15 cellular contexts compared by ENCODE assay signal in genomic region chr11:106827687-106828086, GRCh38.
DNase-seq lines count a peak whose midpoint lies in the region; TF ChIP-seq lines count a peak whose summit lies in the region.
"Had no signal": no experiment of that assay in that cellular context is flagged by ENCODE, and none has a peak within 500 bp of the region (broad histone marks: within the 10 kb centered on the region; RNA-seq: fewer than 3 reads in every experiment).

No MANE protein-coding gene starts in this region.

- H3K4me1 Mint-ChIP-seq in chondrocyte (ENCODE audit: low read depth): no peaks in the 10 kb centered on the region

- H3K4me3 Mint-ChIP-seq in chondrocyte (ENCODE audit: unreplicated experiment): no peak overlapping the region

- intact Hi-C loops in posterior vena cava (cut with DNase I): no loop called here

- DNase-seq in NCI-H2227 (lab: John Stamatoyannopoulos, UW; ENCODE audit: unreplicated experiment) (peak; percentile 0), NCI-H2227 treated with DMSO at 0.1 percent for 48 hours (lab: John Stamatoyannopoulos, UW) (no peak), NB4 (ENCODE audit: low read depth) (peak; percentile 4), chondrocyte (ENCODE audit: low spot score) (peak; percentile 71), posterior vena cava (ENCODE audit: low spot score) (peak; percentile 46), hypothalamus (lab: John Stamatoyannopoulos, UW) (no peak), iPS-NIHi7 (ENCODE audit: extremely low spot score) (no peak)
- DNase-seq: Calu3, NCI-H1092 treated with DMSO at 0.1 percent for 48 hours, NCI-H1436 treated with DMSO at 0.1 percent for 48 hours, NCI-H187 treated with DMSO at 0.1 percent for 48 hours, NCI-H345, NCI-H510A treated with DMSO at 0.1 percent for 48 hours, NCI-H82, SHP77 treated with DMSO at 0.1 percent for 48 hours had no signal

- H3K27me3 Mint-ChIP-seq in chondrocyte (ENCODE audit: low read depth): no peaks in the 10 kb centered on the region

- H3K9me3 Mint-ChIP-seq in chondrocyte (ENCODE audit: low read depth): peaks cover 6% of the 10 kb centered on the region

- H3K4me3 ChIP-seq in NB4 (ENCODE audit: low read depth, low read length): no peak overlapping the region

- H3K36me3 Mint-ChIP-seq in chondrocyte (ENCODE audit: low read depth): peaks cover 2% of the 10 kb centered on the region

- TF ChIP-seq CTCF in NB4 (IDR thresholded peaks at IDR 0.05; ENCODE audit: low read depth, low read length): no peak
- TF ChIP-seq CTCF in chondrocyte (IDR thresholded peaks at IDR 0.05): no peak

- TF ChIP-seq POLR2A in NB4 (IDR thresholded peaks at IDR 0.05; ENCODE audit: extremely low read depth, insufficient read length): no peak

- H3K27ac Mint-ChIP-seq in chondrocyte (ENCODE audit: unreplicated experiment): no peak overlapping the region

Comparison
In these comparisons a context has a peak if more than half of its experiments do, and no peak if none do; other contexts are left out.
1. DNase-seq: peak in NCI-H2227 (single experiment), NB4 (single experiment), chondrocyte (single experiment) and posterior vena cava (single experiment); none in NCI-H2227 treated with DMSO at 0.1 percent for 48 hours (single experiment), hypothalamus (0 of 51) and iPS-NIHi7 (single experiment).